Comparison of ENCODE assay signal across 15 cellular contexts in the genomic region with DNA sequence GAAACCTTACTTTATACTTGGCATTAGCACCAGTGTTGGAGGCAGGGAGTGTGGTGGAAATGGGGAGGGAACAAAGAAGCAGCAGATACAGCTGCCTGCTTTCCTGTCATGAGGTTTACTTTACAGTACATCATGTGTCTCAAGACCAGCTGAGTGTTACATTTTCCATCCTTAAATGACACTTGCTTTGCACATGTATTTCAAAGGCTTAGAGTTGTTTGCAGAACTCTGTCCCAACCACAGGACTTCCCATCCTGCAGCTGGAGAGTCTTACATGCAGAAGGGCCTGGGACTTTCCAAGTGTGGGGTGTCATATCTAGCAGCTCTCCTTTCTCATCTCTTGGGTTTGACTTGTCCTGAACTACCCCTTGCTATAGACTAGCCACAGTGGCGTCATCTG.
A peak's percentile ranks its signal among the peaks of the same experiment; 100 is the strongest.
DNase-seq lines count a peak whose midpoint lies in the region; ATAC-seq, FAIRE-seq and TF ChIP-seq lines count a peak whose summit lies in the region.
"Had no signal": no experiment of that assay in that cellular context is flagged by ENCODE, and none has a peak within 500 bp of the region (broad histone marks: within the 10 kb centered on the region; RNA-seq: fewer than 3 reads in every experiment).

No MANE protein-coding gene starts in this region.

- CTCF ChIA-PET in GM10248 (lab: Yijun Ruan, JAX), result no interaction called here
- CTCF ChIA-PET in activated CD8-positive, alpha-beta memory T cell treated with anti-CD3 and anti-CD28 coated beads, Interleukin-2, amount 10 ng/mL, durations not matched to agents 7 days and 5 days (lab: Charles Lee), result no interaction called here

- no peak overlapping the region for H3K27ac ChIP-seq in right lobe of liver
- H3K27ac ChIP-seq: uterus had no signal

- POLR2A ChIA-PET in GM10248 (lab: Yijun Ruan, JAX), result no interaction called here

- no peaks in the 10 kb centered on the region for H3K9me3 Mint-ChIP-seq in activated CD8-positive, alpha-beta memory T cell treated with anti-CD3 and anti-CD28 coated beads, Interleukin-2, amount 10 ng/mL, durations not matched to agents 7 days and 5 days (ENCODE audit: low read depth)
- H3K9me3 Mint-ChIP-seq: nephron had no signal

- TF ChIP-seq CTCF in GM10248 (IDR thresholded peaks at IDR 0.05; ENCODE audit: control extremely low read depth, extremely low read depth, low read depth, missing control alignments), result no peak
- no peak for TF ChIP-seq CTCF in GM20000 (IDR thresholded peaks at IDR 0.05; ENCODE audit: extremely low read depth, missing control alignments)
- no peak for TF ChIP-seq CTCF in right lobe of liver (IDR thresholded peaks at IDR 0.05)

- no peaks in the 10 kb centered on the region for H3K4me1 Mint-ChIP-seq in activated CD8-positive, alpha-beta memory T cell treated with anti-CD3 and anti-CD28 coated beads, Interleukin-2, amount 10 ng/mL, durations not matched to agents 7 days and 5 days
- H3K4me1 Mint-ChIP-seq: immature natural killer cell, nephron had no signal

- no peak overlapping the region for H3K4me3 Mint-ChIP-seq in activated CD8-positive, alpha-beta memory T cell treated with anti-CD3 and anti-CD28 coated beads, Interleukin-2, amount 10 ng/mL, durations not matched to agents 7 days and 5 days
- H3K4me3 Mint-ChIP-seq: immature natural killer cell, nephron had no signal

- TF ChIP-seq POLR2A in right lobe of liver (IDR thresholded peaks at IDR 0.05), result no peak
- no peak for TF ChIP-seq POLR2A in GM12892 (IDR thresholded peaks at IDR 0.05; ENCODE audit: low read depth, low read length)

- H3K27ac Mint-ChIP-seq in activated CD8-positive, alpha-beta memory T cell treated with anti-CD3 and anti-CD28 coated beads, Interleukin-2, amount 10 ng/mL, durations not matched to agents 7 days and 5 days, result no peak overlapping the region
- H3K27ac Mint-ChIP-seq: immature natural killer cell, nephron had no signal

- no CpG with 5 or more reads among the region's 1 CpG for WGBS in right lobe of liver (ENCODE audit: insufficient coverage, low coverage, low lambda C conversion rate, missing lambda C conversion rate)

- intact Hi-C loops in right lobe of liver (cut with DNase I), result no loop called here

- peak; percentile 32 to 73 (median 58) for ATAC-seq in right lobe of liver
- no peak for ATAC-seq in activated CD8-positive, alpha-beta memory T cell treated with anti-CD3 and anti-CD28 coated beads, Interleukin-2, amount 10 ng/mL, durations not matched to agents 7 days and 5 days

- no peaks in the 10 kb centered on the region for H3K27me3 ChIP-seq in right lobe of liver
- H3K27me3 ChIP-seq: BE2C, uterus had no signal

- H3K4me3 ChIP-seq in right lobe of liver, result no peak overlapping the region
- H3K4me3 ChIP-seq: uterus had no signal

- H3K9me3 ChIP-seq in right lobe of liver, result no peaks in the 10 kb centered on the region
- H3K9me3 ChIP-seq: BE2C, uterus had no signal

- no peaks in the 10 kb centered on the region for H3K27me3 Mint-ChIP-seq in activated CD8-positive, alpha-beta memory T cell treated with anti-CD3 and anti-CD28 coated beads, Interleukin-2, amount 10 ng/mL, durations not matched to agents 7 days and 5 days

- DNase-seq in GM10248 (ENCODE audit: extremely low spot score) (peak; percentile 12), GM20000 (ENCODE audit: low spot score) (peak; percentile 16), MV-4-11 (lab: John Stamatoyannopoulos, UW) (peak; percentile 20), right lobe of liver (no peak), T-helper 2 cell (no peak), GM12892 (ENCODE audit: insufficient read length) (no peak), NCI-H1417 treated with DMSO at 0.1 percent for 48 hours (lab: John Stamatoyannopoulos, UW) (no peak)
- no peak for DNase-seq in activated CD8-positive, alpha-beta memory T cell treated with anti-CD3 and anti-CD28 coated beads, Interleukin-2, amount 10 ng/mL, durations not matched to agents 7 days and 5 days
- DNase-seq: activated naive CD4-positive, alpha-beta T cell; BE2C; cerebellar nuclear complex; immature natural killer cell; NCI-H1436 treated with DMSO at 0.1 percent for 48 hours; uterus had no signal

- no peak for FAIRE-seq in GM12892 (lab: Jason Lieb, UNC)

- H3K36me3 Mint-ChIP-seq in activated CD8-positive, alpha-beta memory T cell treated with anti-CD3 and anti-CD28 coated beads, Interleukin-2, amount 10 ng/mL, durations not matched to agents 7 days and 5 days, result no peaks in the 10 kb centered on the region
- H3K36me3 Mint-ChIP-seq: immature natural killer cell had no signal

- no peaks in the 10 kb centered on the region for H3K36me3 ChIP-seq in right lobe of liver
- H3K36me3 ChIP-seq: BE2C, uterus had no signal

- H3K4me1 ChIP-seq in right lobe of liver, result no peaks in the 10 kb centered on the region
- H3K4me1 ChIP-seq: BE2C, uterus had no signal

Comparison
In these comparisons a context has a peak if more than half of its experiments do, and no peak if none do; other contexts are left out.
1. DNase-seq: peak in GM10248 (single experiment), GM20000 (single experiment) and MV-4-11 (single experiment); none in right lobe of liver (0 of 3), T-helper 2 cell (0 of 5), activated CD8-positive, alpha-beta memory T cell treated with anti-CD3 and anti-CD28 coated beads, Interleukin-2, amount 10 ng/mL, durations not matched to agents 7 days and 5 days (single experiment), GM12892 (single experiment) and NCI-H1417 treated with DMSO at 0.1 percent for 48 hours (single experiment).